Comparison of ENCODE assay signal across 9 cellular contexts in genomic region chr10:132551093-132551807, GRCh38. TPM values are rescaled to one million over a fixed set of nuclear protein-coding genes. Genes with fewer than 3 reads are reported as not detected.
DNase-seq lines count a peak whose midpoint lies in the region; ATAC-seq and TF ChIP-seq lines count a peak whose summit lies in the region.
"Had no signal": no experiment of that assay in that cellular context is flagged by ENCODE, and none has a peak within 500 bp of the region (broad histone marks: within the 10 kb centered on the region; RNA-seq: fewer than 3 reads in every experiment).

No MANE protein-coding gene starts in this region.

- no peaks in the 10 kb centered on the region for H3K9me3 Mint-ChIP-seq in naive thymus-derived CD4-positive, alpha-beta T cell

- no peak for TF ChIP-seq CTCF in Peyer's patch (IDR thresholded peaks at IDR 0.05)

- no peak for TF ChIP-seq POLR2A in Peyer's patch (IDR thresholded peaks at IDR 0.05)

- H3K27ac ChIP-seq in Peyer's patch (peak overlapping the region in 3 of 4 donors; percentile 25 to 81 (median 69)), SJCRH30 (no peak overlapping the region)
- H3K27ac ChIP-seq in naive thymus-derived CD4-positive, alpha-beta T cell (ENCODE audit: low read depth, low read length): peak overlapping the region; percentile 57

- H3K9me3 ChIP-seq in Peyer's patch (no peaks in the 10 kb centered on the region), SJCRH30 (replicated peaks) (no peaks in the 10 kb centered on the region)
- H3K9me3 ChIP-seq in naive thymus-derived CD4-positive, alpha-beta T cell (ENCODE audit: control insufficient read depth in 2 of 3, low read length in 3 of 3): no peaks in the 10 kb centered on the region
- H3K9me3 ChIP-seq: heart right ventricle had no signal

- no peaks in the 10 kb centered on the region for H3K27me3 ChIP-seq in Peyer's patch
- H3K27me3 ChIP-seq in naive thymus-derived CD4-positive, alpha-beta T cell (ENCODE audit: control insufficient read depth in 2 of 2, insufficient read depth in 2 of 2, low read length in 2 of 2): no peaks in the 10 kb centered on the region
- no peaks in the 10 kb centered on the region for H3K27me3 ChIP-seq in SJCRH30
- H3K27me3 ChIP-seq: heart right ventricle had no signal

- peak overlapping the region in 1 of 4 donors; percentile 9 for H3K4me3 ChIP-seq in Peyer's patch
- H3K4me3 ChIP-seq in naive thymus-derived CD4-positive, alpha-beta T cell (ENCODE audit: low read length): peak overlapping the region; percentile 51
- H3K4me3 ChIP-seq in SJCRH30: no peak overlapping the region

- H3K4me1 Mint-ChIP-seq in naive thymus-derived CD4-positive, alpha-beta T cell: peaks cover 29 to 51% (median 34%) of the 10 kb centered on the region in 7 donors

- ATAC-seq in HG02763 (IDR thresholded peaks at IDR 0.05; ENCODE audit: unreplicated experiment): peak; percentile 48
- peak; percentile 67 for ATAC-seq in naive thymus-derived CD4-positive, alpha-beta T cell

- CTCF ChIA-PET in naive thymus-derived CD4-positive, alpha-beta T cell (lab: Charles Lee): interaction anchor here (1.0 to 1.8 kb wide), 6 partner anchors 10 to 449 kb away, joined by 3 to 8 read pairs (median 4); no protein-coding TSS in a partner anchor

- H3K27ac Mint-ChIP-seq in naive thymus-derived CD4-positive, alpha-beta T cell: peak overlapping the region; percentile 66 to 95 (median 79)

- no peaks in the 10 kb centered on the region for H3K27me3 Mint-ChIP-seq in naive thymus-derived CD4-positive, alpha-beta T cell

- H3K4me1 ChIP-seq in Peyer's patch (peaks cover 4 to 29% (median 24%) of the 10 kb centered on the region in 4 donors), SJCRH30 (no peaks in the 10 kb centered on the region)
- H3K4me1 ChIP-seq in naive thymus-derived CD4-positive, alpha-beta T cell (ENCODE audit: control insufficient read depth in 2 of 2, insufficient read depth in 2 of 2, low read length in 2 of 2): peaks cover 18 to 52% of the 10 kb centered on the region in 2 donors

- DNase-seq in activated gamma-delta T cell treated with Interleukin-2 at 50 U/mL for 16 hours (peak; percentile 26), activated gamma-delta T cell (lab: John Stamatoyannopoulos, UW) (no peak), Peyer's patch (peak in 2 of 3 donors; percentile 64 to 74), midbrain (lab: John Stamatoyannopoulos, UW) (no peak), SJCRH30 (no peak), AG20443 (ENCODE audit: low spot score) (no peak)
- DNase-seq in naive thymus-derived CD4-positive, alpha-beta T cell: peak in 4 of 9 donors; percentile 41 to 53 (median 50)

- POLR2A ChIA-PET in naive thymus-derived CD4-positive, alpha-beta T cell (lab: Charles Lee): interaction anchor here (1.3 to 2.8 kb wide), 2 partner anchors 11 to 98 kb away, joined by 3 to 26 read pairs; partner anchors contain the start of gene INPP5A

- H3K36me3 ChIP-seq in Peyer's patch (no peaks in the 10 kb centered on the region), SJCRH30 (no peaks in the 10 kb centered on the region)
- no peaks in the 10 kb centered on the region for H3K36me3 ChIP-seq in naive thymus-derived CD4-positive, alpha-beta T cell (ENCODE audit: control insufficient read depth in 2 of 3, insufficient read depth in 3 of 3, low read length in 3 of 3)
- H3K36me3 ChIP-seq: heart right ventricle had no signal

- peak overlapping the region in 9 of 10 donors; percentile 72 to 88 (median 80) for H3K4me3 Mint-ChIP-seq in naive thymus-derived CD4-positive, alpha-beta T cell

- peaks cover 0 to 1% (median 0%) of the 10 kb centered on the region in 5 donors for H3K36me3 Mint-ChIP-seq in naive thymus-derived CD4-positive, alpha-beta T cell

- intact Hi-C loops in naive thymus-derived CD4-positive, alpha-beta T cell (cut with micrococcal nuclease): loop anchor here (1.0 kb wide), 3 partner anchors 11 to 93 kb away; partner anchors contain the start of gene INPP5A (in 1 of the 2)

RNA-seq across cellular contexts. Expression of gene INPP5A, which starts 13.7 kb away (rescaled TPM):
- total RNA-seq in Peyer's patch: 10 to 100 TPM; 33.8 to 76.4 (median 38.1) TPM
- total RNA-seq in naive thymus-derived CD4-positive, alpha-beta T cell: 10 to 100 TPM; 15.5 to 30.7 (median 28.7) TPM
- polyA plus RNA-seq in naive thymus-derived CD4-positive, alpha-beta T cell: 1 to 10 TPM in 1 of 2 donors, under 1 TPM in 1; 0.97 to 2.0 TPM
- 18.9 and 22.4 TPM in 2 replicates for total RNA-seq in SJCRH30 (2014; rRNA removed; shearing (Covaris generic))

Comparison
In these comparisons a context has a peak if more than half of its experiments do, and no peak if none do; other contexts are left out.
1. DNase-seq: peak in activated gamma-delta T cell treated with Interleukin-2 at 50 U/mL for 16 hours (single experiment) and Peyer's patch (2 of 3); none in activated gamma-delta T cell (single experiment), midbrain (single experiment), SJCRH30 (0 of 2) and AG20443 (single experiment).